ENCODE assay signal across 7 cellular contexts in the genomic region with DNA sequence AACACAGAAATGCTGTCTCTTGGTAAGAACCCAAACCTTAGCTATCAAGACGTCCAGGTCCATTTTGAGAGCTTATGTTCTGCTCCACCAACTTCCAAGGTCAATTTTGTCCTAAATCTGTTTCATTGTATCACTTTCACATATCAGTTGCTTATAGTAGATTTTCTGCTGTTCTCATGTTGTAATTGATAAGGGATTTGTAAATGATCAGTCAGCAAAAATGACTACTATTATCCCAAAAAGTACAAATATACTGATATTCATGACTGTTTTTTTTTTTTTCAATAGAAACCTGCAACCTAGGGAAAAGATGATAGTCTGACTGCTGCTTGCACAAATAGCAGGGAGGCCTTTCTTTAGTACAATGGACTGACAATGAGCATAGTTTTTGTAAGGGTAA.
"Had no signal": no experiment of that assay in that cellular context is flagged by ENCODE, and none has a peak within 500 bp of the region (broad histone marks: within the 10 kb centered on the region; RNA-seq: fewer than 3 reads in every experiment).

No MANE protein-coding gene starts in this region.

- FAIRE-seq: GM12878, GM12891, GM12892, GM18507, GM19239 had no signal

- ATAC-seq: GM12878 had no signal

- DNase-seq: GDM1, GF-D8 had no signal

- H3K4me3 ChIP-seq: GM12878 had no signal
